Comparison of ENCODE assay signal across 1 cellular context in genomic region chr20:45154183-45154582, GRCh38.
TF ChIP-seq lines count a peak whose summit lies in the region.

No MANE protein-coding gene starts in this region.

TF ChIP-seq in H1, 55 proteins besides CTCF, POLR2A, EP300 and RAD21:
- no peak for TF ChIP-seq NANOG (IDR thresholded peaks at IDR 0.05; ENCODE audit: insufficient read depth, low read depth, low read length, poor library complexity, severe bottlenecking)
- no peak for TF ChIP-seq RFX5 (IDR thresholded peaks at IDR 0.05; ENCODE audit: borderline replicate concordance, low read depth, low read length)
- no peak for TF ChIP-seq JUND (IDR thresholded peaks at IDR 0.05; ENCODE audit: low read length)
- TF ChIP-seq BRCA1 (IDR thresholded peaks at IDR 0.05; ENCODE audit: low read depth, low read length) = no peak
- TF ChIP-seq PHF8 (conservative IDR thresholded peaks at IDR 0.05; ENCODE audit: low read depth, low read length) = no peak
- no peak for TF ChIP-seq CHD1 (IDR thresholded peaks at IDR 0.05; ENCODE audit: low read depth, low read length)
- TF ChIP-seq SP4 (IDR thresholded peaks at IDR 0.05; ENCODE audit: low read length) = no peak
- TF ChIP-seq, protein P1, sequence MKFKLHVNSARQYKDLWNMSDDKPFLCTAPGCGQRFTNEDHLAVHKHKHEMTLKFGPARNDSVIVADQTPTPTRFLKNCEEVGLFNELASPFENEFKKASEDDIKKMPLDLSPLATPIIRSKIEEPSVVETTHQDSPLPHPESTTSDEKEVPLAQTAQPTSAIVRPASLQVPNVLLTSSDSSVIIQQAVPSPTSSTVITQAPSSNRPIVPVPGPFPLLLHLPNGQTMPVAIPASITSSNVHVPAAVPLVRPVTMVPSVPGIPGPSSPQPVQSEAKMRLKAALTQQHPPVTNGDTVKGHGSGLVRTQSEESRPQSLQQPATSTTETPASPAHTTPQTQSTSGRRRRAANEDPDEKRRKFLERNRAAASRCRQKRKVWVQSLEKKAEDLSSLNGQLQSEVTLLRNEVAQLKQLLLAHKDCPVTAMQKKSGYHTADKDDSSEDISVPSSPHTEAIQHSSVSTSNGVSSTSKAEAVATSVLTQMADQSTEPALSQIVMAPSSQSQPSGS (IDR thresholded peaks at IDR 0.05; ENCODE audit: low read length) = no peak
- no peak for TF ChIP-seq ZNF274 (IDR thresholded peaks at IDR 0.05; ENCODE audit: borderline replicate concordance, extremely low read depth, low read length)
- TF ChIP-seq MAX (IDR thresholded peaks at IDR 0.05) = no peak
- TF ChIP-seq YY1 (IDR thresholded peaks at IDR 0.05; ENCODE audit: low read depth, low read length) = no peak
